ENCODE assay signal across 22 cellular contexts in genomic region chr7:140056431-140056830, GRCh38.
"Had no signal": no experiment of that assay in that cellular context is flagged by ENCODE, and none has a peak within 500 bp of the region (broad histone marks: within the 10 kb centered on the region; RNA-seq: fewer than 3 reads in every experiment).

No MANE protein-coding gene starts in this region.

- H3K27ac Mint-ChIP-seq: activated CD4-positive, alpha-beta memory T cell treated with anti-CD3 and anti-CD28 coated beads for 36 hours; activated naive CD8-positive, alpha-beta T cell treated with anti-CD3 and anti-CD28 coated beads, Interleukin-2, amount 50 U/mL, for 24 hours; activated T-helper 1 cell treated with anti-CD3 and anti-CD28 coated beads, Interleukin-12 subunit alpha, Interleukin-12 subunit beta, Interleukin-2, Interleukin-4 antibody, amounts not matched to agents 30 ng/mL and 10 ng/mL and 1 ng/mL, durations not matched to agents 14 hours and 24 hours and 36 hours; nephron progenitor cell; stimulated activated effector memory CD8-positive, alpha-beta T cell treated with anti-CD3 and anti-CD28 coated beads, Interleukin-12 subunit alpha, Interleukin-12 subunit beta, amount 100 ng/mL, for 72 hours; T-helper 1 cell treated with Interleukin-12 subunit alpha and Interleukin-12 subunit beta and Interleukin-4 antibody, amounts not matched to agents 30 μg/mL and 1 μg/mL, for 36 hours had no signal

- H3K27me3 Mint-ChIP-seq: activated CD4-positive, alpha-beta memory T cell treated with anti-CD3 and anti-CD28 coated beads for 36 hours; activated naive CD8-positive, alpha-beta T cell treated with anti-CD3 and anti-CD28 coated beads, Interleukin-2, amount 50 U/mL, for 24 hours had no signal

- H3K4me3 Mint-ChIP-seq: activated CD4-positive, alpha-beta memory T cell treated with anti-CD3 and anti-CD28 coated beads for 36 hours; activated naive CD8-positive, alpha-beta T cell treated with anti-CD3 and anti-CD28 coated beads, Interleukin-2, amount 50 U/mL, for 24 hours; activated T-helper 1 cell treated with anti-CD3 and anti-CD28 coated beads, Interleukin-12 subunit alpha, Interleukin-12 subunit beta, Interleukin-2, Interleukin-4 antibody, amounts not matched to agents 30 ng/mL and 10 ng/mL and 1 ng/mL, durations not matched to agents 14 hours and 24 hours and 36 hours; nephron progenitor cell; stimulated activated effector memory CD8-positive, alpha-beta T cell treated with anti-CD3 and anti-CD28 coated beads, Interleukin-12 subunit alpha, Interleukin-12 subunit beta, amount 100 ng/mL, for 72 hours; T-helper 1 cell treated with Interleukin-12 subunit alpha and Interleukin-12 subunit beta and Interleukin-4 antibody, amounts not matched to agents 30 μg/mL and 1 μg/mL, for 36 hours had no signal

- H2AFZ ChIP-seq: parathyroid adenoma had no signal

- H3K27ac ChIP-seq: parathyroid adenoma, transverse colon had no signal

- H3K9me3 ChIP-seq: transverse colon had no signal

- H3K27me3 ChIP-seq: transverse colon had no signal

- ATAC-seq: activated naive CD8-positive, alpha-beta T cell treated with anti-CD3 and anti-CD28 coated beads, Interleukin-2, amount 50 U/mL, for 24 hours; left ventricle myocardium superior; sciatic nerve; stimulated activated effector memory CD8-positive, alpha-beta T cell treated with anti-CD3 and anti-CD28 coated beads, Interleukin-12 subunit alpha, Interleukin-12 subunit beta, amount 100 ng/mL, for 72 hours had no signal

- H3K9me3 Mint-ChIP-seq: activated CD4-positive, alpha-beta memory T cell treated with anti-CD3 and anti-CD28 coated beads for 36 hours; activated naive CD8-positive, alpha-beta T cell treated with anti-CD3 and anti-CD28 coated beads, Interleukin-2, amount 50 U/mL, for 24 hours; activated T-helper 1 cell treated with anti-CD3 and anti-CD28 coated beads, Interleukin-12 subunit alpha, Interleukin-12 subunit beta, Interleukin-2, Interleukin-4 antibody, amounts not matched to agents 30 ng/mL and 10 ng/mL and 1 ng/mL, durations not matched to agents 14 hours and 24 hours and 36 hours; stimulated activated effector memory CD8-positive, alpha-beta T cell treated with anti-CD3 and anti-CD28 coated beads, Interleukin-12 subunit alpha, Interleukin-12 subunit beta, amount 100 ng/mL, for 72 hours; T-helper 1 cell treated with Interleukin-12 subunit alpha and Interleukin-12 subunit beta and Interleukin-4 antibody, amounts not matched to agents 30 μg/mL and 1 μg/mL, for 36 hours had no signal

- DNase-seq: activated CD4-positive, alpha-beta memory T cell treated with anti-CD3 and anti-CD28 coated beads for 36 hours; activated CD4-positive, alpha-beta T cell treated with anti-CD3 and anti-CD28 coated beads for 48 hours; activated gamma-delta T cell; activated naive CD4-positive, alpha-beta T cell treated with anti-CD3 and anti-CD28 coated beads, Interleukin-2, amount 50 U/mL, for 16 hours; activated naive CD8-positive, alpha-beta T cell treated with anti-CD3 and anti-CD28 coated beads, Interleukin-2, amount 50 U/mL, for 24 hours; cerebellar nuclear complex; cortex of kidney; glutamatergic neuron; hippocampal formation; kidney glomerular epithelial cell; left ventricle myocardium superior; mammary epithelial cell; midbrain; nephron progenitor cell; small intestine; stimulated activated CD4-positive, alpha-beta T cell treated with anti-CD3 and anti-CD28 coated beads, Interleukin-2, amount 100 ng/mL, for 24 hours; transverse colon had no signal

- H3K9ac ChIP-seq: parathyroid adenoma had no signal

- H3K4me3 ChIP-seq: transverse colon had no signal

- H3K79me2 ChIP-seq: parathyroid adenoma had no signal
